In genomic region chr15:44861917-44862316, GRCh38 we compare ENCODE assay signal across 28 cellular contexts.
"Had no signal": no experiment of that assay in that cellular context is flagged by ENCODE, and none has a peak within 500 bp of the region (broad histone marks: within the 10 kb centered on the region; RNA-seq: fewer than 3 reads in every experiment).

No MANE protein-coding gene starts in this region.

- H3K27ac Mint-ChIP-seq: effector memory CD8-positive, alpha-beta T cell; endodermal cell; naive thymus-derived CD4-positive, alpha-beta T cell had no signal

- DNase-seq: colonic mucosa; cortex of kidney; effector CD8-positive, alpha-beta T cell; effector memory CD8-positive, alpha-beta T cell; endodermal cell; erythroblast; esophagus squamous epithelium; foreskin fibroblast; foreskin melanocyte; gastrocnemius medialis; glutamatergic neuron; head of caudate nucleus; hippocampal formation; left cardiac atrium; left ventricle myocardium superior; lower lobe of right lung; mesenchymal stem cell; midbrain; naive thymus-derived CD4-positive, alpha-beta T cell had no signal

- H3K9me3 ChIP-seq: colonic mucosa, esophagus squamous epithelium, gastrocnemius medialis, lower lobe of right lung had no signal

- H3K27me3 Mint-ChIP-seq: dendritic cell treated with granulocyte-macrophage colony-stimulating factor and Interleukin-4, amounts not matched to agents 40 ng/mL and 50 ng/mL, for 4 days had no signal

- ATAC-seq: effector memory CD8-positive, alpha-beta T cell; esophagus mucosa; gastrocnemius medialis; heart right ventricle; left cardiac atrium; left lung; left ventricle myocardium superior; lower lobe of right lung; naive thymus-derived CD4-positive, alpha-beta T cell had no signal

- H3K36me3 ChIP-seq: colonic mucosa, esophagus squamous epithelium, gastrocnemius medialis, heart right ventricle, left lung, lower lobe of right lung had no signal

- H3K9me3 Mint-ChIP-seq: effector memory CD8-positive, alpha-beta T cell had no signal

- H3K27ac ChIP-seq: colonic mucosa, epithelial cell of prostate, esophagus squamous epithelium, gastrocnemius medialis, heart right ventricle, left lung, lower lobe of right lung had no signal

- H3K4me1 ChIP-seq: colonic mucosa, gastrocnemius medialis, heart right ventricle, left lung, lower lobe of right lung had no signal

- H3K27me3 ChIP-seq: colonic mucosa, gastrocnemius medialis, left lung had no signal

- H3K4me3 ChIP-seq: colonic mucosa, esophagus squamous epithelium, gastrocnemius medialis, heart right ventricle, left lung, lower lobe of right lung had no signal

- H3K4me3 Mint-ChIP-seq: dendritic cell treated with granulocyte-macrophage colony-stimulating factor and Interleukin-4, amounts not matched to agents 40 ng/mL and 50 ng/mL, for 4 days; effector memory CD8-positive, alpha-beta T cell; endodermal cell; naive thymus-derived CD4-positive, alpha-beta T cell had no signal

- H3K4me1 Mint-ChIP-seq: endodermal cell had no signal

- FAIRE-seq: endometrium, endothelial cell of umbilical vein, islet of Langerhans, keratinocyte had no signal
